Comparison of ENCODE assay signal across 10 cellular contexts in the genomic region with DNA sequence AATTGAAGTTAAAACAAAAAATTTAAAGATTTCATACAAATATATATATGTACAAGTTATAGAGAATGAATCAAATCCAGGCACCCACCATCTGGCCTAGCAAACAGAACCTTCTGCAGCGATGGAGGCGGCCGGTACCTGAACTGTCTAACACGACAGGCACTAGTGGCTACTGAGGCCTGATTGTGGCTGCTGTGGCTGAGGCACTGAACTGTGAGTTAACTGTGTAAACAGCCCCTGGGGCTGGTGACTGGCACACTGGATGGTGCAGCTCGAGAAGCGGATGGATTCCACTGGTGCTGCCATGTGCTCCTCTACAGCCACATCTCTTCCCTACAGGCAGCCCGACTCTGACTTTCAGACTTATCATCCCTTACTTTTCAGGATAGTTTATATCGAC.
A peak's percentile ranks its signal among the peaks of the same experiment; 100 is the strongest.
DNase-seq lines count a peak whose midpoint lies in the region; ATAC-seq, FAIRE-seq and TF ChIP-seq lines count a peak whose summit lies in the region.
"Had no signal": no experiment of that assay in that cellular context is flagged by ENCODE, and none has a peak within 500 bp of the region (broad histone marks: within the 10 kb centered on the region; RNA-seq: fewer than 3 reads in every experiment).

No MANE protein-coding gene starts in this region.

- peaks cover 62% of the 10 kb centered on the region for H3K4me1 Mint-ChIP-seq in CD14-positive monocyte
- peaks cover 50 to 79% (median 61%) of the 10 kb centered on the region in 3 donors for H3K4me1 Mint-ChIP-seq in IgD-negative memory B cell
- H3K4me1 Mint-ChIP-seq in astrocyte (ENCODE audit: low read depth, unreplicated experiment), result peaks cover 52% of the 10 kb centered on the region
- H3K4me1 Mint-ChIP-seq in naive B cell, result peaks cover 66 to 87% (median 67%) of the 10 kb centered on the region in 3 donors

- DNase-seq in CD14-positive monocyte (ENCODE audit: low spot score) (no peak), astrocyte (ENCODE audit: low read depth) (no peak), naive B cell (no peak), foreskin melanocyte (no peak), ACHN (no peak), UCSD-AML1 (lab: John Stamatoyannopoulos, UW; ENCODE audit: unreplicated experiment) (no peak)
- DNase-seq: amygdala; stimulated activated CD4-positive, alpha-beta T cell treated with anti-CD3 and anti-CD28 coated beads, Interleukin-12 subunit alpha, Interleukin-12 subunit beta, amount 100 ng/mL, for 4 hours had no signal

- peaks cover 38% of the 10 kb centered on the region for H4K20me1 ChIP-seq in astrocyte (ENCODE audit: insufficient read depth, low read length)

- peaks cover 30% of the 10 kb centered on the region for H3K4me1 ChIP-seq in astrocyte (ENCODE audit: insufficient read depth, low read length)

- H3K27ac Mint-ChIP-seq in CD14-positive monocyte (peak overlapping the region; percentile 96 to 99 (median 98)), IgD-negative memory B cell (peak overlapping the region; percentile 83 to 98 (median 97)), astrocyte (ENCODE audit: unreplicated experiment) (peak overlapping the region; percentile 97), naive B cell (peak overlapping the region; percentile 56 to 99 (median 98))

- H3K36me3 ChIP-seq in astrocyte (ENCODE audit: insufficient read depth, low read length), result no peaks in the 10 kb centered on the region

- in situ Hi-C loops in ACHN (cut with HindIII; ENCODE audit: low pct_ligation_motif_present, low pct_unique_long_range_greater_than_20kb, low sequenced_read_pairs), result no loop called here

- peaks cover 41% of the 10 kb centered on the region for H3K79me2 ChIP-seq in astrocyte (ENCODE audit: insufficient read depth, low read length)

- H3K4me3 Mint-ChIP-seq in CD14-positive monocyte (no peak overlapping the region), IgD-negative memory B cell (peak overlapping the region in 3 of 4 donors; percentile 48 to 77 (median 67)), astrocyte (ENCODE audit: unreplicated experiment) (no peak overlapping the region), naive B cell (peak overlapping the region in 5 of 8 donors; percentile 33 to 85 (median 60))

- H3K27me3 Mint-ChIP-seq in CD14-positive monocyte (ENCODE audit: low read depth in 3 of 3) (peaks cover 0 to 2% (median 1%) of the 10 kb centered on the region in 3 donors), IgD-negative memory B cell (no peaks in the 10 kb centered on the region), astrocyte (ENCODE audit: low read depth, unreplicated experiment) (no peaks in the 10 kb centered on the region), naive B cell (no peaks in the 10 kb centered on the region)

- no peaks in the 10 kb centered on the region for H3K27me3 ChIP-seq in astrocyte (ENCODE audit: insufficient read depth, low read length)

- no peak overlapping the region for H3K9ac ChIP-seq in astrocyte (ENCODE audit: low read length)

- peak overlapping the region; percentile 57 for H3K27ac ChIP-seq in astrocyte (ENCODE audit: low read depth, low read length)

- H3K36me3 Mint-ChIP-seq in CD14-positive monocyte (peaks cover 16 to 39% of the 10 kb centered on the region in 2 donors), IgD-negative memory B cell (peaks cover 3% of the 10 kb centered on the region), astrocyte (ENCODE audit: low read depth, unreplicated experiment) (peaks cover 3% of the 10 kb centered on the region), naive B cell (no peaks in the 10 kb centered on the region)

- no peaks in the 10 kb centered on the region for H3K9me3 Mint-ChIP-seq in CD14-positive monocyte
- H3K9me3 Mint-ChIP-seq in IgD-negative memory B cell, result no peaks in the 10 kb centered on the region
- H3K9me3 Mint-ChIP-seq in astrocyte (ENCODE audit: unreplicated experiment), result no peaks in the 10 kb centered on the region
- H3K9me3 Mint-ChIP-seq in naive B cell, result no peaks in the 10 kb centered on the region

- intact Hi-C loops in CD14-positive monocyte (cut with micrococcal nuclease), result loop anchor here (2.0 to 10.0 kb wide), 4 partner anchors 35 to 77 kb away; no protein-coding TSS in a partner anchor

- H3K4me2 ChIP-seq in astrocyte (ENCODE audit: low read length), result peak overlapping the region; percentile 78

- no peak overlapping the region for H2AFZ ChIP-seq in astrocyte (ENCODE audit: low read depth, low read length)

- no peaks in the 10 kb centered on the region for H3K9me3 ChIP-seq in astrocyte (ENCODE audit: insufficient read depth, low read depth, low read length)

- H3K4me3 ChIP-seq in astrocyte (ENCODE audit: insufficient read depth, low read depth, low read length), result no peak overlapping the region

- TF ChIP-seq CTCF in CD14-positive monocyte (IDR thresholded peaks at IDR 0.05) (no peak), astrocyte (IDR thresholded peaks at IDR 0.05; ENCODE audit: insufficient read depth, low read depth, low read length) (no peak)

- no peak for FAIRE-seq in astrocyte (lab: Jason Lieb, UNC)

- ATAC-seq in naive B cell (ENCODE audit: low read depth in 2 of 2), result peak in 1 of 2 donors; percentile 9
- ATAC-seq in HG02759 (IDR thresholded peaks at IDR 0.05; ENCODE audit: unreplicated experiment), result no peak

Comparison
In these comparisons a context has a peak if more than half of its experiments do, and no peak if none do; other contexts are left out.
1. H3K4me3 Mint-ChIP-seq: peak in IgD-negative memory B cell (3 of 4) and naive B cell (5 of 8); none in CD14-positive monocyte (0 of 2) and astrocyte (single experiment).
2. Peak in every context shown above with its lines, with median percentiles within 50 percentile points of each other: H3K27ac Mint-ChIP-seq.